8 cellular contexts compared by ENCODE assay signal in genomic region chr6:37691904-37692806, GRCh38. TPM values are rescaled to one million over a fixed set of nuclear protein-coding genes. Genes with fewer than 3 reads are reported as not detected.
A peak's percentile ranks its signal among the peaks of the same experiment; 100 is the strongest.
DNase-seq lines count a peak whose midpoint lies in the region.

No MANE protein-coding gene starts in this region.

- H4K20me1 ChIP-seq in Karpas-422 (ENCODE audit: insufficient read depth, low read depth, low read length), result 0 out of 2 replicates have a peak, but pooled peaks cover 3% of the 10 kb centered on the region

- H3K4me3 ChIP-seq in Karpas-422 (ENCODE audit: low read length), result no peak overlapping the region
- H3K4me3 ChIP-seq in SJSA1, result no peak overlapping the region

- H3K36me3 ChIP-seq in Karpas-422 (ENCODE audit: insufficient read depth, low read length) (no peaks in the 10 kb centered on the region), SJSA1 (peaks cover 3% of the 10 kb centered on the region; the same call in 1 of the 2 replicates)

- no peaks in the 10 kb centered on the region for H3K79me2 ChIP-seq in Karpas-422 (ENCODE audit: low read length)

- no peak overlapping the region for H3K4me2 ChIP-seq in Karpas-422 (ENCODE audit: low read depth, low read length, poor library complexity, severe bottlenecking)

- H3K9me3 ChIP-seq in Karpas-422 (ENCODE audit: low read length) (no peaks in the 10 kb centered on the region), SJSA1 (replicated peaks) (peaks cover 3% of the 10 kb centered on the region; the same call in 1 of the 2 replicates)

- H3K4me1 ChIP-seq in Karpas-422 (ENCODE audit: low read length) (peaks cover under 1% of the 10 kb centered on the region; the same call in 1 of the 2 replicates), SJSA1 (replicated peaks) (peaks cover 30% of the 10 kb centered on the region)

- no peak overlapping the region for H2AFZ ChIP-seq in Karpas-422 (ENCODE audit: low read length)

- H3K9me2 ChIP-seq in Karpas-422 (replicated peaks; ENCODE audit: insufficient read depth, low read length), result no peaks in the 10 kb centered on the region

- DNase-seq in NCI-H524 (lab: John Stamatoyannopoulos, UW), result peak; percentile 57 to 76
- no peak for DNase-seq in NCI-H524 treated with DMSO at 0.1 percent for 48 hours (lab: John Stamatoyannopoulos, UW)
- DNase-seq in Karpas-422, result peak; percentile 89
- peak; percentile 73 for DNase-seq in SJSA1 (ENCODE audit: low read depth in 1 of 2, low spot score in 2 of 2)
- peak; percentile 62 to 79 (median 69) for DNase-seq in activated naive CD4-positive, alpha-beta T cell (lab: John Stamatoyannopoulos, UW)
- peak; percentile 75 for DNase-seq in glomerular visceral epithelial cell (ENCODE audit: extremely low spot score)
- DNase-seq in pons (ENCODE audit: low spot score), result peak; percentile 49
- peak; percentile 82 for DNase-seq in ureter (ENCODE audit: low spot score)

- no peak overlapping the region for H3K9ac ChIP-seq in Karpas-422 (ENCODE audit: low read length)

- H3K27me3 ChIP-seq in Karpas-422 (ENCODE audit: low read length), result no peaks in the 10 kb centered on the region
- peaks cover 21% of the 10 kb centered on the region for H3K27me3 ChIP-seq in SJSA1 (replicated peaks)

- H3K27ac ChIP-seq in Karpas-422 (ENCODE audit: low read length) (no peak overlapping the region), SJSA1 (no peak overlapping the region)

RNA-seq across cellular contexts. Expression of gene MDGA1, which starts 5.5 kb away (rescaled TPM):
- total RNA-seq in Karpas-422 (2014; rRNA removed; shearing (Covaris generic); ENCODE audit: low replicate concordance), result not detected in 2 replicates
- total RNA-seq in SJSA1 (2014; rRNA removed; shearing (Covaris generic)), result 1.5 and 2.2 TPM in 2 replicates
- total RNA-seq in ureter, result 1.6 TPM
